In genomic region chr5:139460457-139460856, GRCh38 we compare ENCODE assay signal across 1 cellular context.
TF ChIP-seq lines count a peak whose summit lies in the region.

No MANE protein-coding gene starts in this region.

TF ChIP-seq in GM12878, 131 proteins besides CTCF, POLR2A, EP300 and RAD21:
- TF ChIP-seq SMAD5 (IDR thresholded peaks at IDR 0.05; ENCODE audit: low read depth) (no peak), NFIC (IDR thresholded peaks at IDR 0.05; ENCODE audit: low read depth, low read length) (no peak), USF1 (IDR thresholded peaks at IDR 0.05; ENCODE audit: borderline replicate concordance, extremely low read length, insufficient read depth, low read depth, low read length) (no peak), BMI1 (IDR thresholded peaks at IDR 0.05; ENCODE audit: borderline replicate concordance) (no peak), CBX5 (IDR thresholded peaks at IDR 0.05; ENCODE audit: low read depth) (no peak), E4F1 (IDR thresholded peaks at IDR 0.05; ENCODE audit: borderline replicate concordance, partially characterized antibody) (no peak), YY1 (IDR thresholded peaks at IDR 0.05; ENCODE audit: low read depth, low read length) (no peak), ZBED1 (IDR thresholded peaks at IDR 0.05; ENCODE audit: borderline replicate concordance) (no peak), HSF1 (IDR thresholded peaks at IDR 0.05; ENCODE audit: low read depth, low read length) (no peak), RCOR1 (conservative IDR thresholded peaks at IDR 0.05; ENCODE audit: low read depth, low read length) (no peak), IRF5 (IDR thresholded peaks at IDR 0.05; ENCODE audit: borderline replicate concordance) (no peak), RELA (IDR thresholded peaks at IDR 0.05; ENCODE audit: borderline replicate concordance, partially characterized antibody) (no peak), STAT3 (IDR thresholded peaks at IDR 0.05; ENCODE audit: low read depth, low read length) (no peak), MTA3 (IDR thresholded peaks at IDR 0.05; ENCODE audit: borderline replicate concordance, low read length) (no peak), ZBTB40 (IDR thresholded peaks at IDR 0.05; ENCODE audit: borderline replicate concordance) (no peak), RB1 (IDR thresholded peaks at IDR 0.05; ENCODE audit: borderline replicate concordance) (no peak), MEF2B (IDR thresholded peaks at IDR 0.05; ENCODE audit: partially characterized antibody, poor library complexity, severe bottlenecking) (no peak), RBBP5 (conservative IDR thresholded peaks at IDR 0.05) (no peak), HDAC2 (IDR thresholded peaks at IDR 0.05) (no peak), KAT2A (conservative IDR thresholded peaks at IDR 0.05; ENCODE audit: control insufficient read depth, low read depth, low read length) (no peak)
TF ChIP-seq in GM12878: peak in this region for 0.
